In the genomic region with DNA sequence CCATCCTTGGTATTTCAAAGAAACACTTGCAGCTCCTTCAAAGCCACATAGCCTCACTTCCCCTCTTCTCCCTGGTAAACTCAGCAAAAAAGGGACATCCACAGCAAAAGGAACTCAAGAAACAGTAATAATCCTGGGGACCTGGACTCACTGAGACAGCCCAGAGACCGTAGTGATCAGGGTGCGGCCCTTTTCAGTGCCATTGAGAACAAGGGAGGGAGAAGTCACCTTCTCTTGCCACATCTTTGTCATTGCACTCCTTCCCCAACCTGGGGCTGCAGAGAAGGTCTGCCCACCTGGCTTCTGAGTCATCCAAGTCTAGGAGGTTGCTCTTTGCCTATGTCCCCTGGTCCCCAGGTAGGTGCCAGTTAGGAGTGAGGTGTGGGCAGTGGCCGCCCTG, we compare ENCODE assay signal across 1 cellular context.
TF ChIP-seq lines count a peak whose summit lies in the region.

No MANE protein-coding gene starts in this region.

TF ChIP-seq in H1, 55 proteins besides CTCF, POLR2A, EP300 and RAD21 (continued from another document):
- TF ChIP-seq, protein P1, sequence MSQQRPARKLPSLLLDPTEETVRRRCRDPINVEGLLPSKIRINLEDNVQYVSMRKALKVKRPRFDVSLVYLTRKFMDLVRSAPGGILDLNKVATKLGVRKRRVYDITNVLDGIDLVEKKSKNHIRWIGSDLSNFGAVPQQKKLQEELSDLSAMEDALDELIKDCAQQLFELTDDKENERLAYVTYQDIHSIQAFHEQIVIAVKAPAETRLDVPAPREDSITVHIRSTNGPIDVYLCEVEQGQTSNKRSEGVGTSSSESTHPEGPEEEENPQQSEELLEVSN (IDR thresholded peaks at IDR 0.05), result no peak
- TF ChIP-seq CEBPB (IDR thresholded peaks at IDR 0.05; ENCODE audit: low read depth, low read length) (no peak), POLR2AphosphoS5 (IDR thresholded peaks at IDR 0.05; ENCODE audit: low read depth, low read length) (no peak), EGR1 (IDR thresholded peaks at IDR 0.05; ENCODE audit: borderline replicate concordance, low read depth, low read length) (no peak), JUND (IDR thresholded peaks at IDR 0.05; ENCODE audit: low read length) (no peak)
